8 cellular contexts compared by ENCODE assay signal in the genomic region with DNA sequence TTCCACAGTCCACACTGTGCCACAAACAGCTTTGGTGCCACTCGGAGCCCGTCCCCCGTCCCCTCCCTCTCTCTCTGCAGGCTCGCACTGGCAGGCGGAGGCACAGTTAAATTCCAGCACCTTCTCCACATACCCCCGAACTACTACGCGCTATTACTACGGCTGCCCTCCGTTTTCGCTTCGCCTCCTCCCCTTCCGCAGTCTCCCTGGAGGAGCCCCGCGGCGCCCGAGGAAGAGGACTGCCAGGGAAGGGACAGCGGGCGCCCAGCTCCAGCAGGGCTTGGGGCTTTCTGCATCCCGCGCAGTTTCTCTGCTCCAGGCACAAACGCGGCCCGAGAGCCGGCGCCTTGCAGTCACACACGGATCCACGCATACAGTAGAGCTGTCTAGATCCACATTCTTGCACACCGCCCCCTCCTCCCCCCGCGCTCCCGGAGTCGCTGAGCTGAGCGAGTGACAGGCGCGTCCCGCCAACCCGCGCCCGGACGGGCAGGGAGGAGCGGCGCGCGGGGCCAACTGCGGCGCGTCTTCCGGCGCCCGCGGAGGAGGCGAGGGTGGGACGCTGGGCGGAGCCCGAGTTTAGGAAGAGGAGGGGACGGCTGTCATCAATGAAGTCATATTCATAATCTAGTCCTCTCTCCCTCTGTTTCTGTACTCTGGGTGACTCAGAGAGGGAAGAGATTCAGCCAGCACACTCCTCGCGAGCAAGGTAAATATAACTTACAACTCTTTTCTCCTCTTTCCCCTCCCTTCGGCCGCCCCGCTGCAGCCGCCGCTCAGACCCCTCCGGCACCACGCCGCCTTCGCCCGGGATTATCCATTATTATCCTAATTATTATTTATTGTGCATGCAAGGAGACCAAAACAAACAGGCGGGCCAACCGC. TPM values are rescaled to one million over a fixed set of nuclear protein-coding genes. Genes with fewer than 3 reads are reported as not detected.
DNase-seq lines count a peak whose midpoint lies in the region; ATAC-seq and TF ChIP-seq lines count a peak whose summit lies in the region.

TSS of gene SMARCA2 (plus strand) at position 652 of the 885 bp plus-strand sequence. CDS start 13,676 bp downstream, outside the sequence.

- no peaks in the 10 kb centered on the region for H3K9me3 ChIP-seq in adrenal gland (replicated peaks in 1 of 3)
- no peaks in the 10 kb centered on the region for H3K9me3 ChIP-seq in heart left ventricle

- H3K36me3 Mint-ChIP-seq in type B pancreatic cell = no peaks in the 10 kb centered on the region

- H3K27ac ChIP-seq in adrenal gland (peak within 1 kb of the TSS; percentile 97 to 99 (median 99)), heart left ventricle (peak within 1 kb of the TSS; percentile 92 to 99 (median 97))

- H3K4me1 ChIP-seq in adrenal gland (replicated peaks in 1 of 2) = peaks cover 19 to 28% of the 10 kb centered on the region in 2 donors
- peaks cover 0 to 32% (median 23%) of the 10 kb centered on the region in 12 donors for H3K4me1 ChIP-seq in heart left ventricle

- intact Hi-C loops in adrenal gland (cut with DNase I) = no loop called here
- intact Hi-C loops in heart left ventricle (cut with DNase I) = loop anchor here in 7 of 10 donors (2.0 to 10.0 kb wide), 5 partner anchors 37 to 830 kb away; partner anchors contain the start of gene PUM3 (in 2 of the 7)
- intact Hi-C loops in posterior cingulate gyrus (cut with DNase I) = loop anchor here (5.0 to 10.0 kb wide), 2 partner anchors 37 to 620 kb away; no protein-coding TSS in a partner anchor

- H3K27ac Mint-ChIP-seq in type B pancreatic cell = peak within 1 kb of the TSS; percentile 100

- peak; percentile 68 to 97 for TF ChIP-seq POLR2A in adrenal gland (IDR thresholded peaks at IDR 0.05)
- peak; percentile 60 to 95 for TF ChIP-seq POLR2A in heart left ventricle (IDR thresholded peaks at IDR 0.05)

- H3K4me3 ChIP-seq in adrenal gland = peak within 1 kb of the TSS; percentile 79 to 97 (median 90)
- H3K4me3 ChIP-seq in heart left ventricle = peak within 1 kb of the TSS; percentile 54 to 97 (median 88)

- no peaks in the 10 kb centered on the region for H3K27me3 ChIP-seq in adrenal gland
- no peaks in the 10 kb centered on the region for H3K27me3 ChIP-seq in heart left ventricle

- WGBS in adrenal gland, 4 donors = 0 to 2% (median 0%) methylated on average over 30 to 71 of the region's 71 CpGs
- 0 to 1% (median 0%) methylated on average over 60 to 71 of the region's 71 CpGs for WGBS in heart left ventricle, 4 donors

- H3K4me3 Mint-ChIP-seq in type B pancreatic cell = peak within 1 kb of the TSS; percentile 99

- in situ Hi-C loops in GM13976 (cut with MboI; ENCODE audit: low sequenced_read_pairs, unreplicated experiment) = no loop called here

- DNase-seq in GM13976 (ENCODE audit: low spot score) = peak; percentile 94
- DNase-seq in NCI-H146 (lab: John Stamatoyannopoulos, UW) = peak; percentile 96
- DNase-seq in T-helper 1 cell = peak; percentile 94 to 98 (median 95)
- peak; percentile 98 to 99 (median 98) for DNase-seq in adrenal gland
- DNase-seq in heart left ventricle = peak; percentile 98 to 99 (median 98)
- peak; percentile 93 to 100 (median 99) for DNase-seq in posterior cingulate gyrus
- DNase-seq in type B pancreatic cell (ENCODE audit: extremely low spot score, unreplicated experiment) = peak; percentile 94

- H3K4me1 Mint-ChIP-seq in type B pancreatic cell (ENCODE audit: unreplicated experiment) = peaks cover 24% of the 10 kb centered on the region

- peaks cover 24% of the 10 kb centered on the region for H3K27me3 Mint-ChIP-seq in type B pancreatic cell

- TF ChIP-seq CTCF in GM13976 (IDR thresholded peaks at IDR 0.05; ENCODE audit: borderline replicate concordance, control extremely low read depth, extremely low read depth, insufficient read depth, missing control alignments) = no peak
- TF ChIP-seq CTCF in adrenal gland (IDR thresholded peaks at IDR 0.05) = no peak
- no peak for TF ChIP-seq CTCF in heart left ventricle (IDR thresholded peaks at IDR 0.05)
- TF ChIP-seq CTCF in type B pancreatic cell (conservative IDR thresholded peaks at IDR 0.05) = no peak

- ATAC-seq in HG02840 (IDR thresholded peaks at IDR 0.05; ENCODE audit: low FRiP score, unreplicated experiment) (peak; percentile 76), heart left ventricle (peak; percentile 87 to 93 (median 90))

- H3K36me3 ChIP-seq in adrenal gland (replicated peaks in 1 of 2) = no peaks in the 10 kb centered on the region
- no peaks in the 10 kb centered on the region for H3K36me3 ChIP-seq in heart left ventricle

- no peaks in the 10 kb centered on the region for H3K9me3 Mint-ChIP-seq in type B pancreatic cell

RNA-seq across cellular contexts. Expression of gene SMARCA2, which starts in this region (rescaled TPM):
- total RNA-seq in adrenal gland (100 to 1,000 TPM; 115 to 192 (median 151) TPM), heart left ventricle (100 to 1,000 TPM in 6 of 9 donors, 10 to 100 TPM in 3; 88.0 to 149 (median 115) TPM), type B pancreatic cell (ENCODE audit: low replicate concordance) (131 and 174 TPM in 2 replicates)
- polyA plus RNA-seq in adrenal gland (100 to 1,000 TPM in 1 of 3 donors, 10 to 100 TPM in 2; 38.3 to 149 (median 55.5) TPM), heart left ventricle (10 to 100 TPM; 29.3 to 31.8 TPM)

Comparison
In these comparisons a context has a peak if more than half of its experiments do, and no peak if none do; other contexts are left out.
1. Peak in every context shown above with its lines: DNase-seq, ATAC-seq, H3K4me3 ChIP-seq and H3K27ac ChIP-seq.
2. intact Hi-C loops: an anchor here in heart left ventricle (2.0 to 10.0 kb wide) and posterior cingulate gyrus (5.0 to 10.0 kb wide); none called in adrenal gland.